ENCODE assay signal across 9 cellular contexts in the genomic region with DNA sequence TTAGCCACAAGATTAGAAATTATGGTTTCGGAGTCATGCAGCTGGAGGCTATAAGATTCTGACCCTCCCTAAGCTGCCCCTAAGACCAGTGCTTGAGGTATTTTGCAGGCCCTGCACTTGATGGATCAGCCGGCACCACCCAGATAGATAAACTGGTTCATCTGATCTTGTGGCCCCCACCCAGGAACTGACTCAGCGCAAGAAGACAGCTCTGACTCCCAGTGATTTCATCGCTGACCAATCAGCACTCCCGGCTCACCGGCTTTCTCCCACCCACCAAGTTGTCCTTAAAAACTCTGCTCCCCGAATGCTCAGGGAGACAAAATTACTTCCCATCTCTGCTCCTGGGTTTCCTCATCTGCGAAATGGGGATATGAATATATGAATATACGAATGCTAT. TPM values are rescaled to one million over a fixed set of nuclear protein-coding genes. Genes with fewer than 3 reads are reported as not detected.
"Had no signal": no experiment of that assay in that cellular context is flagged by ENCODE, and none has a peak within 500 bp of the region (broad histone marks: within the 10 kb centered on the region; RNA-seq: fewer than 3 reads in every experiment).

No MANE protein-coding gene starts in this region.

- H3K4me1 Mint-ChIP-seq: IgD-negative memory B cell had no signal

- DNase-seq: IMR-90, KBM-7, KG1 had no signal

- H3K36me3 Mint-ChIP-seq: IgD-negative memory B cell had no signal

- H3K27ac Mint-ChIP-seq: IgD-negative memory B cell had no signal

- H3K4me3 Mint-ChIP-seq: IgD-negative memory B cell had no signal

- FAIRE-seq: HepG2, HTR-8/SVneo had no signal

- ATAC-seq: HepG2 had no signal

- H3K27ac ChIP-seq: HL-60 had no signal

RNA-seq across cellular contexts. Expression of a gene that starts 33.4 kb away (rescaled TPM):
- total RNA-seq: HepG2, HT-29, HT1080, IMR-90 had no signal
- polyA plus RNA-seq: HepG2, IgD-negative memory B cell, IMR-90 had no signal
